In the genomic region with DNA sequence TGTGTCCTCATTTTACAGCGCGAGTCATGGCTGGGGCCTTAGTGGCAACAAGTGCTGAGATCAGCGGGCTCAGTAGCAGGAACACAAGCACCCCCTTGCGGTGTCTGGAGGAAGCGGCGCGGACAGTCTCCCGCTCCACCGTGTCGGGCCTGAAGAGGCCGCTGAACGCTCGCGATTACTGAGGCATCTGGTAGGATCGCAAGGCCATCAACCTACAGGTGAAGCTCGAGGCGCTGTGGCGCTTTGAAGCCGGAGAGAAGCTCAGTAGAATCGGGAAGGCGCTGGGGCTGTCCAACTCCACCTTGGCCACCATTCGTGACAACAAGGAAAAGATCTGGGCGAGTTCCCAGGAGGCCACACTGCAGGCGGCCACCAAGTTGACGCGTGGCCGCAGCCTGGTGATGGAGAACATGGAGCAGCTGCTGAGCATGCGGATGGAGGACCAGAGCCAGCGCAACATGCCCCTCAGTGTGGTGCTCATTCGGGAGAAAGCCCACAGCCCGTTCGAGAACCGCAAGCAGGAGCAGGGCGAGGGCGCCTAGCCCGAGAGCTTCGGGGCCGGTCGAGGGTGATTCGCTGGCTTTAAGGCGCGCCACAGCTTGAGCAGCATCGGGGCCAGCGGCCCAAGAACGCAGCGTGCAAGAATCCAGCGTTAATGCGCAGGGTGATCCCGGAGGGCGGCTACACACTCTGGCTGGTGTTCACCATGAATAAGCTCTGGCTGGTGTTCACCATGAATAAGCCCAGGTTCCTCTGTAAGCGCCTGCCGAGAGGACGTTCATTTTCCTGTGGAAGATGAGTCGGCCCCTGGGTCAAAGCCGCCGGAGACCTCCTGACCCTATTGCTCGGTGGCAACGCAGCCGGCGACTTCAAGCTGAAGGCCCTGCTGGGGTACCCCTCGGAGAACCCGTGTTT, we compare ENCODE assay signal across 1 cellular context.
TF ChIP-seq lines count a peak whose summit lies in the region.

No MANE protein-coding gene starts in this region.

TF ChIP-seq in H1, 55 proteins besides CTCF, POLR2A, EP300 and RAD21 (continues in another document):
- TF ChIP-seq, protein P1, sequence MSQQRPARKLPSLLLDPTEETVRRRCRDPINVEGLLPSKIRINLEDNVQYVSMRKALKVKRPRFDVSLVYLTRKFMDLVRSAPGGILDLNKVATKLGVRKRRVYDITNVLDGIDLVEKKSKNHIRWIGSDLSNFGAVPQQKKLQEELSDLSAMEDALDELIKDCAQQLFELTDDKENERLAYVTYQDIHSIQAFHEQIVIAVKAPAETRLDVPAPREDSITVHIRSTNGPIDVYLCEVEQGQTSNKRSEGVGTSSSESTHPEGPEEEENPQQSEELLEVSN (IDR thresholded peaks at IDR 0.05): peak; percentile 57; the same call in 1 of the 2 replicates
- TF ChIP-seq YY1 (IDR thresholded peaks at IDR 0.05; ENCODE audit: low read depth, low read length): peak; percentile 58; the same call in 1 of the 2 replicates
- TF ChIP-seq, protein P2, sequence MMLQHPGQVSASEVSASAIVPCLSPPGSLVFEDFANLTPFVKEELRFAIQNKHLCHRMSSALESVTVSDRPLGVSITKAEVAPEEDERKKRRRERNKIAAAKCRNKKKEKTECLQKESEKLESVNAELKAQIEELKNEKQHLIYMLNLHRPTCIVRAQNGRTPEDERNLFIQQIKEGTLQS (IDR thresholded peaks at IDR 0.05; ENCODE audit: insufficient read depth, low read depth, low read length): peak; percentile 42; the same call in 1 of the 2 replicates
- TF ChIP-seq CHD1 (IDR thresholded peaks at IDR 0.05; ENCODE audit: low read depth, low read length): no peak
- TF ChIP-seq TBP (IDR thresholded peaks at IDR 0.05; ENCODE audit: low read depth, low read length): no peak; the same call in 1 of the 2 replicates
- TF ChIP-seq HDAC2 (IDR thresholded peaks at IDR 0.05; ENCODE audit: borderline replicate concordance in 1 of 2, low read depth in 2 of 2, low read length in 2 of 2): no peak
- TF ChIP-seq BACH1 (IDR thresholded peaks at IDR 0.05; ENCODE audit: low read length): no peak
- TF ChIP-seq SIN3A (conservative IDR thresholded peaks at IDR 0.05 in 1 of 2, IDR thresholded peaks at IDR 0.05 in 1 of 2; ENCODE audit: low read depth in 1 of 2, low read length in 2 of 2): peak in 1 of 2 experiments; percentile 64; a peak in 2 of 4 replicates
- peak; percentile 85; the same call in 1 of the 2 replicates for TF ChIP-seq MAFK (IDR thresholded peaks at IDR 0.05; ENCODE audit: low read depth, low read length)
- TF ChIP-seq TAF7 (optimal IDR thresholded peaks at IDR 0.05; ENCODE audit: borderline replicate concordance, low read depth, low read length): peak; percentile 83
- TF ChIP-seq NRF1 (IDR thresholded peaks at IDR 0.05; ENCODE audit: low read depth, low read length): no peak
- no peak for TF ChIP-seq SP4 (IDR thresholded peaks at IDR 0.05; ENCODE audit: low read length)
- no peak for TF ChIP-seq KDM1A (IDR thresholded peaks at IDR 0.05; ENCODE audit: borderline replicate concordance, low read length)
- TF ChIP-seq RNF2 (IDR thresholded peaks at IDR 0.05; ENCODE audit: borderline replicate concordance, low read depth, low read length, missing control alignments, poor library complexity, severe bottlenecking): no peak
- no peak for TF ChIP-seq SP2 (IDR thresholded peaks at IDR 0.05; ENCODE audit: low read length)
- TF ChIP-seq, protein P3, sequence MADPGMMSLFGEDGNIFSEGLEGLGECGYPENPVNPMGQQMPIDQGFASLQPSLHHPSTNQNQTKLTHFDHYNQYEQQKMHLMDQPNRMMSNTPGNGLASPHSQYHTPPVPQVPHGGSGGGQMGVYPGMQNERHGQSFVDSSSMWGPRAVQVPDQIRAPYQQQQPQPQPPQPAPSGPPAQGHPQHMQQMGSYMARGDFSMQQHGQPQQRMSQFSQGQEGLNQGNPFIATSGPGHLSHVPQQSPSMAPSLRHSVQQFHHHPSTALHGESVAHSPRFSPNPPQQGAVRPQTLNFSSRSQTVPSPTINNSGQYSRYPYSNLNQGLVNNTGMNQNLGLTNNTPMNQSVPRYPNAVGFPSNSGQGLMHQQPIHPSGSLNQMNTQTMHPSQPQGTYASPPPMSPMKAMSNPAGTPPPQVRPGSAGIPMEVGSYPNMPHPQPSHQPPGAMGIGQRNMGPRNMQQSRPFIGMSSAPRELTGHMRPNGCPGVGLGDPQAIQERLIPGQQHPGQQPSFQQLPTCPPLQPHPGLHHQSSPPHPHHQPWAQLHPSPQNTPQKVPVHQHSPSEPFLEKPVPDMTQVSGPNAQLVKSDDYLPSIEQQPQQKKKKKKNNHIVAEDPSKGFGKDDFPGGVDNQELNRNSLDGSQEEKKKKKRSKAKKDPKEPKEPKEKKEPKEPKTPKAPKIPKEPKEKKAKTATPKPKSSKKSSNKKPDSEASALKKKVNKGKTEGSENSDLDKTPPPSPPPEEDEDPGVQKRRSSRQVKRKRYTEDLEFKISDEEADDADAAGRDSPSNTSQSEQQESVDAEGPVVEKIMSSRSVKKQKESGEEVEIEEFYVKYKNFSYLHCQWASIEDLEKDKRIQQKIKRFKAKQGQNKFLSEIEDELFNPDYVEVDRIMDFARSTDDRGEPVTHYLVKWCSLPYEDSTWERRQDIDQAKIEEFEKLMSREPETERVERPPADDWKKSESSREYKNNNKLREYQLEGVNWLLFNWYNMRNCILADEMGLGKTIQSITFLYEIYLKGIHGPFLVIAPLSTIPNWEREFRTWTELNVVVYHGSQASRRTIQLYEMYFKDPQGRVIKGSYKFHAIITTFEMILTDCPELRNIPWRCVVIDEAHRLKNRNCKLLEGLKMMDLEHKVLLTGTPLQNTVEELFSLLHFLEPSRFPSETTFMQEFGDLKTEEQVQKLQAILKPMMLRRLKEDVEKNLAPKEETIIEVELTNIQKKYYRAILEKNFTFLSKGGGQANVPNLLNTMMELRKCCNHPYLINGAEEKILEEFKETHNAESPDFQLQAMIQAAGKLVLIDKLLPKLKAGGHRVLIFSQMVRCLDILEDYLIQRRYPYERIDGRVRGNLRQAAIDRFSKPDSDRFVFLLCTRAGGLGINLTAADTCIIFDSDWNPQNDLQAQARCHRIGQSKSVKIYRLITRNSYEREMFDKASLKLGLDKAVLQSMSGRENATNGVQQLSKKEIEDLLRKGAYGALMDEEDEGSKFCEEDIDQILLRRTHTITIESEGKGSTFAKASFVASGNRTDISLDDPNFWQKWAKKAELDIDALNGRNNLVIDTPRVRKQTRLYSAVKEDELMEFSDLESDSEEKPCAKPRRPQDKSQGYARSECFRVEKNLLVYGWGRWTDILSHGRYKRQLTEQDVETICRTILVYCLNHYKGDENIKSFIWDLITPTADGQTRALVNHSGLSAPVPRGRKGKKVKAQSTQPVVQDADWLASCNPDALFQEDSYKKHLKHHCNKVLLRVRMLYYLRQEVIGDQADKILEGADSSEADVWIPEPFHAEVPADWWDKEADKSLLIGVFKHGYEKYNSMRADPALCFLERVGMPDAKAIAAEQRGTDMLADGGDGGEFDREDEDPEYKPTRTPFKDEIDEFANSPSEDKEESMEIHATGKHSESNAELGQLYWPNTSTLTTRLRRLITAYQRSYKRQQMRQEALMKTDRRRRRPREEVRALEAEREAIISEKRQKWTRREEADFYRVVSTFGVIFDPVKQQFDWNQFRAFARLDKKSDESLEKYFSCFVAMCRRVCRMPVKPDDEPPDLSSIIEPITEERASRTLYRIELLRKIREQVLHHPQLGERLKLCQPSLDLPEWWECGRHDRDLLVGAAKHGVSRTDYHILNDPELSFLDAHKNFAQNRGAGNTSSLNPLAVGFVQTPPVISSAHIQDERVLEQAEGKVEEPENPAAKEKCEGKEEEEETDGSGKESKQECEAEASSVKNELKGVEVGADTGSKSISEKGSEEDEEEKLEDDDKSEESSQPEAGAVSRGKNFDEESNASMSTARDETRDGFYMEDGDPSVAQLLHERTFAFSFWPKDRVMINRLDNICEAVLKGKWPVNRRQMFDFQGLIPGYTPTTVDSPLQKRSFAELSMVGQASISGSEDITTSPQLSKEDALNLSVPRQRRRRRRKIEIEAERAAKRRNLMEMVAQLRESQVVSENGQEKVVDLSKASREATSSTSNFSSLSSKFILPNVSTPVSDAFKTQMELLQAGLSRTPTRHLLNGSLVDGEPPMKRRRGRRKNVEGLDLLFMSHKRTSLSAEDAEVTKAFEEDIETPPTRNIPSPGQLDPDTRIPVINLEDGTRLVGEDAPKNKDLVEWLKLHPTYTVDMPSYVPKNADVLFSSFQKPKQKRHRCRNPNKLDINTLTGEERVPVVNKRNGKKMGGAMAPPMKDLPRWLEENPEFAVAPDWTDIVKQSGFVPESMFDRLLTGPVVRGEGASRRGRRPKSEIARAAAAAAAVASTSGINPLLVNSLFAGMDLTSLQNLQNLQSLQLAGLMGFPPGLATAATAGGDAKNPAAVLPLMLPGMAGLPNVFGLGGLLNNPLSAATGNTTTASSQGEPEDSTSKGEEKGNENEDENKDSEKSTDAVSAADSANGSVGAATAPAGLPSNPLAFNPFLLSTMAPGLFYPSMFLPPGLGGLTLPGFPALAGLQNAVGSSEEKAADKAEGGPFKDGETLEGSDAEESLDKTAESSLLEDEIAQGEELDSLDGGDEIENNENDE (IDR thresholded peaks at IDR 0.05; ENCODE audit: insufficient replicate concordance, low read length): no peak
- TF ChIP-seq EZH2 (IDR thresholded peaks at IDR 0.05; ENCODE audit: low read depth, low read length, severe bottlenecking): no peak
- TF ChIP-seq ATF2 (IDR thresholded peaks at IDR 0.05; ENCODE audit: low read length): no peak
- TF ChIP-seq BCL11A (IDR thresholded peaks at IDR 0.05; ENCODE audit: low read depth in 2 of 2, low read length in 2 of 2): no peak
- TF ChIP-seq SAP30 (IDR thresholded peaks at IDR 0.05; ENCODE audit: insufficient read depth, insufficient replicate concordance, low read length): no peak
- 0 out of 2 replicates have a peak, but pooled peaks have one; percentile 55 for TF ChIP-seq POU5F1 (IDR thresholded peaks at IDR 0.05; ENCODE audit: low read depth, low read length)
- no peak; the same call in 1 of the 2 replicates for TF ChIP-seq GABPA (IDR thresholded peaks at IDR 0.05; ENCODE audit: borderline replicate concordance, insufficient read depth, low read length)
- no peak for TF ChIP-seq SP1 (IDR thresholded peaks at IDR 0.05; ENCODE audit: low read depth, low read length)
- no peak for TF ChIP-seq JUN (IDR thresholded peaks at IDR 0.05; ENCODE audit: low read depth, low read length)
- peak; percentile 14; the same call in 1 of the 2 replicates for TF ChIP-seq CEBPB (IDR thresholded peaks at IDR 0.05; ENCODE audit: low read depth, low read length)
- no peak for TF ChIP-seq ZNF274 (IDR thresholded peaks at IDR 0.05; ENCODE audit: borderline replicate concordance, extremely low read depth, low read length)
- TF ChIP-seq JUND (IDR thresholded peaks at IDR 0.05; ENCODE audit: low read length): peak; percentile 63; the same call in 1 of the 2 replicates
- TF ChIP-seq SIX5 (IDR thresholded peaks at IDR 0.05; ENCODE audit: low read depth, low read length): no peak
- no peak for TF ChIP-seq PHF8 (conservative IDR thresholded peaks at IDR 0.05; ENCODE audit: low read depth, low read length)
- no peak for TF ChIP-seq TEAD4 (IDR thresholded peaks at IDR 0.05; ENCODE audit: low read depth, low read length)
- no peak for TF ChIP-seq RBBP5 (IDR thresholded peaks at IDR 0.05; ENCODE audit: borderline replicate concordance, low read depth, low read length)
- TF ChIP-seq TAF1 (IDR thresholded peaks at IDR 0.05; ENCODE audit: low read depth, low read length): peak; percentile 43; the same call in 1 of the 2 replicates
- no peak for TF ChIP-seq CBX8 (IDR thresholded peaks at IDR 0.05; ENCODE audit: borderline replicate concordance, low read depth, low read length)
- TF ChIP-seq POLR2AphosphoS5 (IDR thresholded peaks at IDR 0.05; ENCODE audit: low read depth, low read length): peak; percentile 70; the same call in 1 of the 2 replicates
- TF ChIP-seq EGR1 (IDR thresholded peaks at IDR 0.05; ENCODE audit: borderline replicate concordance, low read depth, low read length): no peak
- no peak for TF ChIP-seq SIRT6 (IDR thresholded peaks at IDR 0.05; ENCODE audit: low read length)
- peak; percentile 76 for TF ChIP-seq CREB1 (IDR thresholded peaks at IDR 0.05)
- no peak for TF ChIP-seq CTBP2 (IDR thresholded peaks at IDR 0.05; ENCODE audit: borderline replicate concordance, insufficient read depth, insufficient read length, low read length)
- no peak for TF ChIP-seq KDM4A (IDR thresholded peaks at IDR 0.05; ENCODE audit: low read depth, low read length, severe bottlenecking)
- TF ChIP-seq CHD2 (IDR thresholded peaks at IDR 0.05; ENCODE audit: low read length): peak; percentile 50; the same call in 1 of the 2 replicates
- TF ChIP-seq MAX (IDR thresholded peaks at IDR 0.05): peak; percentile 36; the same call in 1 of the 2 replicates
- TF ChIP-seq ASH2L (IDR thresholded peaks at IDR 0.05; ENCODE audit: low read length): no peak
- TF ChIP-seq RXRA (IDR thresholded peaks at IDR 0.05; ENCODE audit: insufficient read depth, low read depth, low read length): no peak
- TF ChIP-seq KDM5A (IDR thresholded peaks at IDR 0.05; ENCODE audit: low read length): no peak
- no peak for TF ChIP-seq HDAC6 (IDR thresholded peaks at IDR 0.05; ENCODE audit: low read depth, low read length)
- TF ChIP-seq NANOG (IDR thresholded peaks at IDR 0.05; ENCODE audit: insufficient read depth, low read depth, low read length, poor library complexity, severe bottlenecking): peak; percentile 28
- no peak for TF ChIP-seq CBX5 (IDR thresholded peaks at IDR 0.05; ENCODE audit: low read depth, low read length)
- no peak for TF ChIP-seq SRF (IDR thresholded peaks at IDR 0.05; ENCODE audit: low read depth, low read length)
- TF ChIP-seq GTF2F1 (IDR thresholded peaks at IDR 0.05; ENCODE audit: borderline replicate concordance, low read depth, low read length): no peak
- TF ChIP-seq RFX5 (IDR thresholded peaks at IDR 0.05; ENCODE audit: borderline replicate concordance, low read depth, low read length): no peak
- TF ChIP-seq USF2 (IDR thresholded peaks at IDR 0.05; ENCODE audit: low read length): no peak
- TF ChIP-seq FOSL1 (IDR thresholded peaks at IDR 0.05; ENCODE audit: insufficient read depth, low read depth, low read length): no peak
